Comparison of ENCODE assay signal across 1 cellular context in the genomic region with DNA sequence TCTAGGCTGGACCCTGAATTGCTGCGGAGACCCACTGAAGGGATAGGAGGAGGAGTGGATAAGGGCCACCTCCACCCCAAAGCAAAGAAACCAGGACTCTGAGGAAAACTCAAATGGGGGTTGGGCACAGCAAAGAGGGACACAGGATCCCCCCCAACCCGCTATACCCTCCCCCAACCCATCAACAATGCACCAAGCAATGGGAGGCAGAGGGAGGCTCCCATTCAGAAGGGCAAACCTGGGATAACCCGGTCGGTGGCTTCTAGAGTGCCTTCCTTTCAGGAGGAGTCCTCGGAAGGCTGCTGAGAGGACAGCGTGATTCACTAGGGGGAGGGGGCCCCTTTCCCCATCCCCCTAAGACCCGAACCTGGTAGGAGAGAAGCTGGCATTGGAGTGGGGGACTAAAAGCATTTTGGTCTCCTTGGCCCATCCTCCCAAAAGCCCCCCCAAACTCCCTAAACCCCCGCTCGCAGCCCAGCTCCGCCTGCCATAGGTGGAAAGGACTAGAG.
TF ChIP-seq lines count a peak whose summit lies in the region.

No MANE protein-coding gene starts in this region.

TF ChIP-seq in HepG2, 621 proteins besides CTCF, POLR2A, EP300 and RAD21:
- TF ChIP-seq, protein P1, sequence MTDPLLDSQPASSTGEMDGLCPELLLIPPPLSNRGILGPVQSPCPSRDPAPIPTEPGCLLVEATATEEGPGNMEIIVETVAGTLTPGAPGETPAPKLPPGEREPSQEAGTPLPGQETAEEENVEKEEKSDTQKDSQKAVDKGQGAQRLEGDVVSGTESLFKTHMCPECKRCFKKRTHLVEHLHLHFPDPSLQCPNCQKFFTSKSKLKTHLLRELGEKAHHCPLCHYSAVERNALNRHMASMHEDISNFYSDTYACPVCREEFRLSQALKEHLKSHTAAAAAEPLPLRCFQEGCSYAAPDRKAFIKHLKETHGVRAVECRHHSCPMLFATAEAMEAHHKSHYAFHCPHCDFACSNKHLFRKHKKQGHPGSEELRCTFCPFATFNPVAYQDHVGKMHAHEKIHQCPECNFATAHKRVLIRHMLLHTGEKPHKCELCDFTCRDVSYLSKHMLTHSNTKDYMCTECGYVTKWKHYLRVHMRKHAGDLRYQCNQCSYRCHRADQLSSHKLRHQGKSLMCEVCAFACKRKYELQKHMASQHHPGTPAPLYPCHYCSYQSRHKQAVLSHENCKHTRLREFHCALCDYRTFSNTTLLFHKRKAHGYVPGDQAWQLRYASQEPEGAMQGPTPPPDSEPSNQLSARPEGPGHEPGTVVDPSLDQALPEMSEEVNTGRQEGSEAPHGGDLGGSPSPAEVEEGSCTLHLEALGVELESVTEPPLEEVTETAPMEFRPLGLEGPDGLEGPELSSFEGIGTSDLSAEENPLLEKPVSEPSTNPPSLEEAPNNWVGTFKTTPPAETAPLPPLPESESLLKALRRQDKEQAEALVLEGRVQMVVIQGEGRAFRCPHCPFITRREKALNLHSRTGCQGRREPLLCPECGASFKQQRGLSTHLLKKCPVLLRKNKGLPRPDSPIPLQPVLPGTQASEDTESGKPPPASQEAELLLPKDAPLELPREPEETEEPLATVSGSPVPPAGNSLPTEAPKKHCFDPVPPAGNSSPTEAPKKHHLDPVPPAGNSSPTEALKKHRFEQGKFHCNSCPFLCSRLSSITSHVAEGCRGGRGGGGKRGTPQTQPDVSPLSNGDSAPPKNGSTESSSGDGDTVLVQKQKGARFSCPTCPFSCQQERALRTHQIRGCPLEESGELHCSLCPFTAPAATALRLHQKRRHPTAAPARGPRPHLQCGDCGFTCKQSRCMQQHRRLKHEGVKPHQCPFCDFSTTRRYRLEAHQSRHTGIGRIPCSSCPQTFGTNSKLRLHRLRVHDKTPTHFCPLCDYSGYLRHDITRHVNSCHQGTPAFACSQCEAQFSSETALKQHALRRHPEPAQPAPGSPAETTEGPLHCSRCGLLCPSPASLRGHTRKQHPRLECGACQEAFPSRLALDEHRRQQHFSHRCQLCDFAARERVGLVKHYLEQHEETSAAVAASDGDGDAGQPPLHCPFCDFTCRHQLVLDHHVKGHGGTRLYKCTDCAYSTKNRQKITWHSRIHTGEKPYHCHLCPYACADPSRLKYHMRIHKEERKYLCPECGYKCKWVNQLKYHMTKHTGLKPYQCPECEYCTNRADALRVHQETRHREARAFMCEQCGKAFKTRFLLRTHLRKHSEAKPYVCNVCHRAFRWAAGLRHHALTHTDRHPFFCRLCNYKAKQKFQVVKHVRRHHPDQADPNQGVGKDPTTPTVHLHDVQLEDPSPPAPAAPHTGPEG (CRISPR knock-in tag; IDR thresholded peaks at IDR 0.05), result no peak
- TF ChIP-seq HOXA3 (CRISPR knock-in tag; IDR thresholded peaks at IDR 0.05) (0 out of 2 replicates have a peak, but pooled peaks have one; percentile 2), ZNF773 (CRISPR knock-in tag; IDR thresholded peaks at IDR 0.05; ENCODE audit: borderline replicate concordance) (no peak), ZNF124 (CRISPR knock-in tag; IDR thresholded peaks at IDR 0.05) (no peak), NCOR1 (IDR thresholded peaks at IDR 0.05; ENCODE audit: borderline replicate concordance, low read length) (no peak), ZKSCAN8 (CRISPR knock-in tag; IDR thresholded peaks at IDR 0.05; ENCODE audit: borderline replicate concordance) (no peak), TGIF2 (CRISPR knock-in tag; IDR thresholded peaks at IDR 0.05) (no peak), ZFP1 (CRISPR knock-in tag; IDR thresholded peaks at IDR 0.05) (no peak), HHEX (CRISPR knock-in tag; IDR thresholded peaks at IDR 0.05) (no peak), ZNF24 (IDR thresholded peaks at IDR 0.05) (no peak), ZNF737 (CRISPR knock-in tag; IDR thresholded peaks at IDR 0.05; ENCODE audit: borderline replicate concordance) (no peak), SAP130 (CRISPR knock-in tag; IDR thresholded peaks at IDR 0.05; ENCODE audit: low read depth) (peak; percentile 0; the same call in 1 of the 2 replicates), BCL6 (CRISPR knock-in tag; IDR thresholded peaks at IDR 0.05) (no peak), XRCC5 (optimal IDR thresholded peaks at IDR 0.05; ENCODE audit: low read length) (peak; percentile 10), ZNF891 (CRISPR knock-in tag; IDR thresholded peaks at IDR 0.05) (0 out of 2 replicates have a peak, but pooled peaks have one; percentile 1)
- TF ChIP-seq, protein P2, sequence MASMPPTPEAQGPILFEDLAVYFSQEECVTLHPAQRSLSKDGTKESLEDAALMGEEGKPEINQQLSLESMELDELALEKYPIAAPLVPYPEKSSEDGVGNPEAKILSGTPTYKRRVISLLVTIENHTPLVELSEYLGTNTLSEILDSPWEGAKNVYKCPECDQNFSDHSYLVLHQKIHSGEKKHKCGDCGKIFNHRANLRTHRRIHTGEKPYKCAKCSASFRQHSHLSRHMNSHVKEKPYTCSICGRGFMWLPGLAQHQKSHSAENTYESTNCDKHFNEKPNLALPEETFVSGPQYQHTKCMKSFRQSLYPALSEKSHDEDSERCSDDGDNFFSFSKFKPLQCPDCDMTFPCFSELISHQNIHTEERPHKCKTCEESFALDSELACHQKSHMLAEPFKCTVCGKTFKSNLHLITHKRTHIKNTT (CRISPR knock-in tag; IDR thresholded peaks at IDR 0.05), result no peak
- TF ChIP-seq, protein P3, sequence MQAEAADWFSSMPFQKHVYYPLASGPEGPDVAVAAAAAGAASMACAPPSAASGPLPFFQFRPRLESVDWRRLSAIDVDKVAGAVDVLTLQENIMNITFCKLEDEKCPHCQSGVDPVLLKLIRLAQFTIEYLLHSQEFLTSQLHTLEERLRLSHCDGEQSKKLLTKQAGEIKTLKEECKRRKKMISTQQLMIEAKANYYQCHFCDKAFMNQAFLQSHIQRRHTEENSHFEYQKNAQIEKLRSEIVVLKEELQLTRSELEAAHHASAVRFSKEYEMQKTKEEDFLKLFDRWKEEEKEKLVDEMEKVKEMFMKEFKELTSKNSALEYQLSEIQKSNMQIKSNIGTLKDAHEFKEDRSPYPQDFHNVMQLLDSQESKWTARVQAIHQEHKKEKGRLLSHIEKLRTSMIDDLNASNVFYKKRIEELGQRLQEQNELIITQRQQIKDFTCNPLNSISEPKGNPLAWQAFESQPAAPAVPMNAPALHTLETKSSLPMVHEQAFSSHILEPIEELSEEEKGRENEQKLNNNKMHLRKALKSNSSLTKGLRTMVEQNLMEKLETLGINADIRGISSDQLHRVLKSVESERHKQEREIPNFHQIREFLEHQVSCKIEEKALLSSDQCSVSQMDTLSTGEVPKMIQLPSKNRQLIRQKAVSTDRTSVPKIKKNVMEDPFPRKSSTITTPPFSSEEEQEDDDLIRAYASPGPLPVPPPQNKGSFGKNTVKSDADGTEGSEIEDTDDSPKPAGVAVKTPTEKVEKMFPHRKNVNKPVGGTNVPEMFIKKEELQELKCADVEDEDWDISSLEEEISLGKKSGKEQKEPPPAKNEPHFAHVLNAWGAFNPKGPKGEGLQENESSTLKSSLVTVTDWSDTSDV (CRISPR knock-in tag; IDR thresholded peaks at IDR 0.05), result no peak
- TF ChIP-seq, protein P4, sequence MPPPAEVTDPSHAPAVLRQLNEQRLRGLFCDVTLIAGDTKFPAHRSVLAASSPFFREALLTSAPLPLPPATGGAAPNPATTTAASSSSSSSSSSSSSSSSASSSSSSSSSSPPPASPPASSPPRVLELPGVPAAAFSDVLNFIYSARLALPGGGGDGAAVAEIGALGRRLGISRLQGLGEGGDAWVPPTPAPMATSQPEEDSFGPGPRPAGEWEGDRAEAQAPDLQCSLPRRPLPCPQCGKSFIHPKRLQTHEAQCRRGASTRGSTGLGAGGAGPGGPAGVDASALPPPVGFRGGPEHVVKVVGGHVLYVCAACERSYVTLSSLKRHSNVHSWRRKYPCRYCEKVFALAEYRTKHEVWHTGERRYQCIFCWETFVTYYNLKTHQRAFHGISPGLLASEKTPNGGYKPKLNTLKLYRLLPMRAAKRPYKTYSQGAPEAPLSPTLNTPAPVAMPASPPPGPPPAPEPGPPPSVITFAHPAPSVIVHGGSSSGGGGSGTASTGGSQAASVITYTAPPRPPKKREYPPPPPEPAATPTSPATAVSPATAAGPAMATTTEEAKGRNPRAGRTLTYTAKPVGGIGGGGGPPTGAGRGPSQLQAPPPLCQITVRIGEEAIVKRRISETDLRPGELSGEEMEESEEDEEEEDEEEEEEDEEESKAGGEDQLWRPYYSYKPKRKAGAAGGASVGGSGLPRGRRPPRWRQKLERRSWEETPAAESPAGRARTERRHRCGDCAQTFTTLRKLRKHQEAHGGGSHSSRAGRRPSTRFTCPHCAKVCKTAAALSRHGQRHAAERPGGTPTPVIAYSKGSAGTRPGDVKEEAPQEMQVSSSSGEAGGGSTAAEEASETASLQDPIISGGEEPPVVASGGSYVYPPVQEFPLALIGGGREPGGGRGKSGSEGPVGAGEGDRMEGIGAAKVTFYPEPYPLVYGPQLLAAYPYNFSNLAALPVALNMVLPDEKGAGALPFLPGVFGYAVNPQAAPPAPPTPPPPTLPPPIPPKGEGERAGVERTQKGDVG (CRISPR knock-in tag; IDR thresholded peaks at IDR 0.05; ENCODE audit: borderline replicate concordance), result 0 out of 2 replicates have a peak, but pooled peaks have one; percentile 47
- TF ChIP-seq, protein P5, sequence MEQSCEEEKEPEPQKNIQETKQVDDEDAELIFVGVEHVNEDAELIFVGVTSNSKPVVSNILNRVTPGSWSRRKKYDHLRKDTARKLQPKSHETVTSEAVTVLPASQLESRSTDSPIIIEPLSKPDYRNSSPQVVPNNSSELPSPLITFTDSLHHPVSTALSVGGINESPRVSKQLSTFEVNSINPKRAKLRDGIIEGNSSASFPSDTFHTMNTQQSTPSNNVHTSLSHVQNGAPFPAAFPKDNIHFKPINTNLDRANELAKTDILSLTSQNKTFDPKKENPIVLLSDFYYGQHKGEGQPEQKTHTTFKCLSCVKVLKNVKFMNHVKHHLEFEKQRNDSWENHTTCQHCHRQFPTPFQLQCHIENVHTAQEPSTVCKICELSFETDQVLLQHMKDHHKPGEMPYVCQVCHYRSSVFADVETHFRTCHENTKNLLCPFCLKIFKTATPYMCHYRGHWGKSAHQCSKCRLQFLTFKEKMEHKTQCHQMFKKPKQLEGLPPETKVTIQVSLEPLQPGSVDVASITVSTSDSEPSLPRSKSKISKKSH (CRISPR knock-in tag; IDR thresholded peaks at IDR 0.05; ENCODE audit: borderline replicate concordance), result no peak
- TF ChIP-seq, protein P6, sequence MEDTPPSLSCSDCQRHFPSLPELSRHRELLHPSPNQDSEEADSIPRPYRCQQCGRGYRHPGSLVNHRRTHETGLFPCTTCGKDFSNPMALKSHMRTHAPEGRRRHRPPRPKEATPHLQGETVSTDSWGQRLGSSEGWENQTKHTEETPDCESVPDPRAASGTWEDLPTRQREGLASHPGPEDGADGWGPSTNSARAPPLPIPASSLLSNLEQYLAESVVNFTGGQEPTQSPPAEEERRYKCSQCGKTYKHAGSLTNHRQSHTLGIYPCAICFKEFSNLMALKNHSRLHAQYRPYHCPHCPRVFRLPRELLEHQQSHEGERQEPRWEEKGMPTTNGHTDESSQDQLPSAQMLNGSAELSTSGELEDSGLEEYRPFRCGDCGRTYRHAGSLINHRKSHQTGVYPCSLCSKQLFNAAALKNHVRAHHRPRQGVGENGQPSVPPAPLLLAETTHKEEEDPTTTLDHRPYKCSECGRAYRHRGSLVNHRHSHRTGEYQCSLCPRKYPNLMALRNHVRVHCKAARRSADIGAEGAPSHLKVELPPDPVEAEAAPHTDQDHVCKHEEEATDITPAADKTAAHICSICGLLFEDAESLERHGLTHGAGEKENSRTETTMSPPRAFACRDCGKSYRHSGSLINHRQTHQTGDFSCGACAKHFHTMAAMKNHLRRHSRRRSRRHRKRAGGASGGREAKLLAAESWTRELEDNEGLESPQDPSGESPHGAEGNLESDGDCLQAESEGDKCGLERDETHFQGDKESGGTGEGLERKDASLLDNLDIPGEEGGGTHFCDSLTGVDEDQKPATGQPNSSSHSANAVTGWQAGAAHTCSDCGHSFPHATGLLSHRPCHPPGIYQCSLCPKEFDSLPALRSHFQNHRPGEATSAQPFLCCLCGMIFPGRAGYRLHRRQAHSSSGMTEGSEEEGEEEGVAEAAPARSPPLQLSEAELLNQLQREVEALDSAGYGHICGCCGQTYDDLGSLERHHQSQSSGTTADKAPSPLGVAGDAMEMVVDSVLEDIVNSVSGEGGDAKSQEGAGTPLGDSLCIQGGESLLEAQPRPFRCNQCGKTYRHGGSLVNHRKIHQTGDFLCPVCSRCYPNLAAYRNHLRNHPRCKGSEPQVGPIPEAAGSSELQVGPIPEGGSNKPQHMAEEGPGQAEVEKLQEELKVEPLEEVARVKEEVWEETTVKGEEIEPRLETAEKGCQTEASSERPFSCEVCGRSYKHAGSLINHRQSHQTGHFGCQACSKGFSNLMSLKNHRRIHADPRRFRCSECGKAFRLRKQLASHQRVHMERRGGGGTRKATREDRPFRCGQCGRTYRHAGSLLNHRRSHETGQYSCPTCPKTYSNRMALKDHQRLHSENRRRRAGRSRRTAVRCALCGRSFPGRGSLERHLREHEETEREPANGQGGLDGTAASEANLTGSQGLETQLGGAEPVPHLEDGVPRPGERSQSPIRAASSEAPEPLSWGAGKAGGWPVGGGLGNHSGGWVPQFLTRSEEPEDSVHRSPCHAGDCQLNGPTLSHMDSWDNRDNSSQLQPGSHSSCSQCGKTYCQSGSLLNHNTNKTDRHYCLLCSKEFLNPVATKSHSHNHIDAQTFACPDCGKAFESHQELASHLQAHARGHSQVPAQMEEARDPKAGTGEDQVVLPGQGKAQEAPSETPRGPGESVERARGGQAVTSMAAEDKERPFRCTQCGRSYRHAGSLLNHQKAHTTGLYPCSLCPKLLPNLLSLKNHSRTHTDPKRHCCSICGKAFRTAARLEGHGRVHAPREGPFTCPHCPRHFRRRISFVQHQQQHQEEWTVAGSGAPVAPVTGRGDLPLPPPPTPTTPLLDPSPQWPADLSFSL (CRISPR knock-in tag; IDR thresholded peaks at IDR 0.05), result no peak
